ENCODE assay signal across 8 cellular contexts in genomic region chr7:45026984-45027773, GRCh38.
DNase-seq lines count a peak whose midpoint lies in the region; ATAC-seq and TF ChIP-seq lines count a peak whose summit lies in the region.

No MANE protein-coding gene starts in this region.

- TF ChIP-seq CTCF in SU-DHL-6 (IDR thresholded peaks at IDR 0.05; ENCODE audit: insufficient read depth, low read length, poor library complexity, severe bottlenecking), result no peak
- TF ChIP-seq CTCF in epithelial cell of esophagus (IDR thresholded peaks at IDR 0.05; ENCODE audit: insufficient read depth, low read depth, low read length, missing control alignments), result no peak

- peaks cover 100% of the 10 kb centered on the region for H3K79me2 ChIP-seq in SU-DHL-6 (ENCODE audit: insufficient read depth, low read length)

- peaks cover 35% of the 10 kb centered on the region for H3F3A ChIP-seq in SU-DHL-6 (ENCODE audit: insufficient read depth)

- peaks cover 9% of the 10 kb centered on the region; the same call in 1 of the 2 replicates for H4K20me1 ChIP-seq in SU-DHL-6 (ENCODE audit: low read depth, low read length)

- peak; percentile 47 for ATAC-seq in HG02763 (IDR thresholded peaks at IDR 0.05; ENCODE audit: unreplicated experiment)

- peak overlapping the region; percentile 63 for H3K4me2 ChIP-seq in SU-DHL-6 (ENCODE audit: low read depth, low read length, poor library complexity, severe bottlenecking)

- H3K4me3 ChIP-seq in SU-DHL-6 (ENCODE audit: insufficient read depth, low read length, poor library complexity, severe bottlenecking), result peak overlapping the region; percentile 31
- no peak overlapping the region for H3K4me3 ChIP-seq in epithelial cell of esophagus (ENCODE audit: low read length)
- H3K4me3 ChIP-seq in skin epidermis, result peak overlapping the region; percentile 19 to 38 (median 33)

- H3K9me3 ChIP-seq in SU-DHL-6 (ENCODE audit: insufficient read depth, low read length), result no peaks in the 10 kb centered on the region

- H3K9me2 ChIP-seq in SU-DHL-6 (replicated peaks; ENCODE audit: insufficient read depth, low read length), result no peaks in the 10 kb centered on the region

- DNase-seq in GM04503 (ENCODE audit: low read depth) (peak; percentile 20), epithelial cell of esophagus (ENCODE audit: low read depth) (peak; percentile 56), NCI-H748 treated with DMSO at 0.1 percent for 48 hours (lab: John Stamatoyannopoulos, UW) (no peak), C1 segment of cervical spinal cord (lab: John Stamatoyannopoulos, UW) (no peak), NCI-H1417 (lab: John Stamatoyannopoulos, UW) (no peak)

- peak overlapping the region; percentile 44 for H3K9ac ChIP-seq in SU-DHL-6 (ENCODE audit: low read length)

- H3K27ac ChIP-seq in SU-DHL-6 (ENCODE audit: low read depth, low read length) (peak overlapping the region; percentile 94), skin epidermis (peak overlapping the region in 20 of 21 experiments; percentile 8 to 99 (median 72))

- H3K27me3 ChIP-seq in SU-DHL-6 (ENCODE audit: low read length), result no peaks in the 10 kb centered on the region

- H3K36me3 ChIP-seq in SU-DHL-6 (ENCODE audit: low read length), result peaks cover 34% of the 10 kb centered on the region

- no peak overlapping the region for H2AFZ ChIP-seq in SU-DHL-6 (ENCODE audit: low read depth, low read length, severe bottlenecking)

Comparison
In these comparisons a context has a peak if more than half of its experiments do, and no peak if none do; other contexts are left out.
1. DNase-seq: peak in GM04503 (single experiment) and epithelial cell of esophagus (single experiment); none in NCI-H748 treated with DMSO at 0.1 percent for 48 hours (single experiment), C1 segment of cervical spinal cord (0 of 14) and NCI-H1417 (0 of 3).